28 cellular contexts compared by ENCODE assay signal in genomic region chr17:1992541-1992940, GRCh38. TPM values are rescaled to one million over a fixed set of nuclear protein-coding genes. Genes with fewer than 3 reads are reported as not detected.
DNase-seq lines count a peak whose midpoint lies in the region; FAIRE-seq lines count a peak whose summit lies in the region.
"Had no signal": no experiment of that assay in that cellular context is flagged by ENCODE, and none has a peak within 500 bp of the region (broad histone marks: within the 10 kb centered on the region; RNA-seq: fewer than 3 reads in every experiment).

No MANE protein-coding gene starts in this region.

- no peaks in the 10 kb centered on the region for H3K9me3 ChIP-seq in mesenchymal stem cell (ENCODE audit: control insufficient read depth, low read length)
- no peaks in the 10 kb centered on the region for H3K9me3 ChIP-seq in small intestine (ENCODE audit: control insufficient read depth, low read depth)
- H3K9me3 ChIP-seq: BLaER1 treated with 17β-estradiol and CSF1 and Interleukin-3, amounts not matched to agents 10 nM and 100 nM; ovary; tibial nerve had no signal

- no peak overlapping the region for H3K9ac ChIP-seq in mesenchymal stem cell (ENCODE audit: low read length)
- H3K9ac ChIP-seq: BLaER1 treated with 17β-estradiol and CSF1 and Interleukin-3, amounts not matched to agents 10 nM and 100 nM had no signal

- no peak overlapping the region for H4K8ac ChIP-seq in mesenchymal stem cell (ENCODE audit: low read length)

- DNase-seq in anterior cingulate cortex (lab: John Stamatoyannopoulos, UW) (peak in 42 of 58 donors; percentile 18 to 87 (median 52)), globus pallidus (ENCODE audit: low spot score) (peak; percentile 44), mesenchymal stem cell (no peak), superior temporal gyrus (ENCODE audit: extremely low spot score) (peak; percentile 66), small intestine (no peak), NCI-H1436 (lab: John Stamatoyannopoulos, UW) (no peak), NCI-H748 treated with DMSO at 0.1 percent for 48 hours (lab: John Stamatoyannopoulos, UW) (no peak)
- DNase-seq: activated CD4-positive, alpha-beta T cell treated with anti-CD3 and anti-CD28 coated beads for 36 hours; activated CD8-positive, alpha-beta memory T cell treated with anti-CD3 and anti-CD28 coated beads, Interleukin-2, amount 50 U/mL, for 48 hours; activated CD8-positive, alpha-beta T cell treated with anti-CD3 and anti-CD28 coated beads for 36 hours; activated naive CD4-positive, alpha-beta T cell treated with anti-CD3 and anti-CD28 coated beads for 36 hours; COR-L47; DND-41; HCEC 1CT; Kasumi-1; kidney; NCI-H1417; NCI-H2029 treated with DMSO at 0.1 percent for 48 hours; NCI-H524 treated with DMSO at 0.1 percent for 48 hours; nephron progenitor cell; ovary; SIG-M5; stimulated activated CD4-positive, alpha-beta T cell treated with anti-CD3 and anti-CD28 coated beads, Interleukin-4, amount 100 ng/mL, for 24 hours; SW 1271; T-helper 9 cell had no signal

- H3K23ac ChIP-seq in mesenchymal stem cell (ENCODE audit: low read length in 2 of 2), result no peak overlapping the region

- peaks cover 19% of the 10 kb centered on the region for H3K4me1 ChIP-seq in mesenchymal stem cell (ENCODE audit: control insufficient read depth, insufficient read depth, low read depth, low read length)
- no peaks in the 10 kb centered on the region for H3K4me1 ChIP-seq in small intestine (ENCODE audit: control insufficient read depth in 2 of 2, insufficient read depth in 1 of 2, low read depth in 1 of 2, low read length in 1 of 2)

- H3K27ac ChIP-seq in mesenchymal stem cell (ENCODE audit: low read length, poor library complexity, severe bottlenecking) (no peak overlapping the region), small intestine (ENCODE audit: low read depth in 1 of 2, low read length in 1 of 2) (no peak overlapping the region)
- H3K27ac ChIP-seq: BLaER1 treated with 17β-estradiol and CSF1 and Interleukin-3, amounts not matched to agents 10 nM and 100 nM; ovary; tibial nerve had no signal

- peak overlapping the region; percentile 53 for H2AK5ac ChIP-seq in mesenchymal stem cell (ENCODE audit: low read length, severe bottlenecking)

- H2BK15ac ChIP-seq in mesenchymal stem cell (ENCODE audit: low read depth, poor library complexity, severe bottlenecking), result no peak overlapping the region

- no peak overlapping the region for H3K4me2 ChIP-seq in mesenchymal stem cell (ENCODE audit: low read length, poor library complexity, severe bottlenecking)

- H3K14ac ChIP-seq in mesenchymal stem cell (ENCODE audit: low read length in 2 of 2), result no peak overlapping the region

- peaks cover 4 to 10% of the 10 kb centered on the region in 2 experiments for H3K27me3 ChIP-seq in mesenchymal stem cell (ENCODE audit: control insufficient read depth in 1 of 2, insufficient read depth in 1 of 2, low read length in 2 of 2)
- no peaks in the 10 kb centered on the region for H3K27me3 ChIP-seq in small intestine (ENCODE audit: control insufficient read depth in 2 of 2, insufficient read depth in 2 of 2, low read length in 2 of 2)
- H3K27me3 ChIP-seq: BLaER1 treated with 17β-estradiol and CSF1 and Interleukin-3, amounts not matched to agents 10 nM and 100 nM; ovary had no signal

- no peak for FAIRE-seq in small intestine (lab: Jason Lieb, UNC)
- FAIRE-seq: kidney had no signal

- H3K4me3 ChIP-seq in mesenchymal stem cell (ENCODE audit: insufficient read depth in 1 of 2, low read depth in 1 of 2, low read length in 2 of 2), result no peak overlapping the region
- no peak overlapping the region for H3K4me3 ChIP-seq in small intestine (ENCODE audit: low read depth in 1 of 2, low read length in 2 of 2)
- H3K4me3 ChIP-seq: BLaER1 treated with 17β-estradiol and CSF1 and Interleukin-3, amounts not matched to agents 10 nM and 100 nM; lung; ovary; tibial nerve had no signal

- H3K79me1 ChIP-seq in mesenchymal stem cell (replicated peaks; ENCODE audit: low read length, poor library complexity, severe bottlenecking), result no peaks in the 10 kb centered on the region

- H2BK12ac ChIP-seq in mesenchymal stem cell (ENCODE audit: low read length in 2 of 2), result no peak overlapping the region

- 83% methylated on average over 10 of the region's 10 CpGs for WGBS in mesenchymal stem cell
- WGBS in small intestine, 3 donors, result 84 to 85% (median 84%) methylated on average over 9 to 10 of the region's 10 CpGs

- H3K36me3 ChIP-seq in mesenchymal stem cell (ENCODE audit: control insufficient read depth in 1 of 2, insufficient read depth in 2 of 2, low read depth in 1 of 2, low read length in 2 of 2) (no peaks in the 10 kb centered on the region), small intestine (ENCODE audit: control insufficient read depth in 2 of 2, insufficient read depth in 2 of 2, low read length in 2 of 2) (no peaks in the 10 kb centered on the region)
- H3K36me3 ChIP-seq: BLaER1 treated with 17β-estradiol and CSF1 and Interleukin-3, amounts not matched to agents 10 nM and 100 nM; ovary; tibial nerve had no signal

- no peak overlapping the region for H4K91ac ChIP-seq in mesenchymal stem cell (ENCODE audit: low read length)

- no peak overlapping the region for H2BK120ac ChIP-seq in mesenchymal stem cell (ENCODE audit: low read depth, low read length)

- H3K4ac ChIP-seq in mesenchymal stem cell (ENCODE audit: low read depth in 1 of 2, low read length in 2 of 2), result no peak overlapping the region

- H2AFZ ChIP-seq in mesenchymal stem cell (ENCODE audit: low read depth, low read length), result no peak overlapping the region

- H2BK5ac ChIP-seq in mesenchymal stem cell (ENCODE audit: low read depth, low read length, poor library complexity, severe bottlenecking), result no peak overlapping the region

- no peak overlapping the region for H3K18ac ChIP-seq in mesenchymal stem cell (ENCODE audit: low read depth in 1 of 2, low read length in 2 of 2)

RNA-seq across cellular contexts. Expression of gene RTN4RL1, which starts 32.6 kb away (rescaled TPM):
- 0.10 TPM for polyA plus RNA-seq in mesenchymal stem cell (2013, experiment 1 of 2)
- 0.04 TPM for polyA plus RNA-seq in mesenchymal stem cell (2013, experiment 2 of 2)
- 1 to 10 TPM in 1 of 3 donors, not detected in 2; 1.0 TPM for polyA plus RNA-seq in small intestine

RNA-seq across cellular contexts. Expression of gene DPH1, which starts 37.4 kb away (rescaled TPM):
- polyA plus RNA-seq in mesenchymal stem cell (2013, experiment 1 of 2), result 24.6 TPM
- 23.7 TPM for polyA plus RNA-seq in mesenchymal stem cell (2013, experiment 2 of 2)
- 10 to 100 TPM; 11.6 to 19.2 (median 12.5) TPM for polyA plus RNA-seq in small intestine

RNA-seq across cellular contexts. Expression of gene OVCA2, which starts 49.3 kb away (rescaled TPM):
- 72.1 TPM for polyA plus RNA-seq in mesenchymal stem cell (2013, experiment 1 of 2)
- 72.9 TPM for polyA plus RNA-seq in mesenchymal stem cell (2013, experiment 2 of 2)
- 10 to 100 TPM; 65.9 to 90.5 (median 80.1) TPM for polyA plus RNA-seq in small intestine

Comparison
In these comparisons a context has a peak if more than half of its experiments do, and no peak if none do; other contexts are left out.
1. DNase-seq: peak in anterior cingulate cortex (42 of 58), globus pallidus (single experiment) and superior temporal gyrus (single experiment); none in mesenchymal stem cell (single experiment), small intestine (single experiment), NCI-H1436 (single experiment) and NCI-H748 treated with DMSO at 0.1 percent for 48 hours (single experiment).